In the genomic region with DNA sequence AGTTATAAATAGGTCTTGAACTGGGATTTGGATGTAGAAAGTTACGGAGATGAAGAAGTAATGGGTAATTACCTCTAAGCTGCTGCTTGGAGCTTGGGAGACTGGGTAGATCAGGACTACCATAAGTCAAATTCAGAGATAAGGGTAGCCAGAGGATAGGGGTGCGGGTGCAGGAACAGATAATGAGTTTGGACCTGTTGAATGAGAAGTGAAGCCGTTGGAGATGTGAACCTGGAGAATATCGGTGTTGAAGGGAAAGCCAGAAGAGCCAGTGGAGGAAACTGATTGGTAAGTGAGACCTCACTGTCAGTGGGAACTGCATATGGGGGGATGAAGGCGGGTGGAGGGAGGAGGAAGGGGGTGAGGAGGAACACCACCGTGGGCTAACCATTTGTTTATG, we compare ENCODE assay signal across 8 cellular contexts. TPM values are rescaled to one million over a fixed set of nuclear protein-coding genes. Genes with fewer than 3 reads are reported as not detected.
DNase-seq lines count a peak whose midpoint lies in the region; ATAC-seq and TF ChIP-seq lines count a peak whose summit lies in the region.

No MANE protein-coding gene starts in this region.

- intact Hi-C loops in activated T-helper 2 cell treated with anti-CD3 and anti-CD28 coated beads, Interferon-gamma antibody, Interleukin-2, Interleukin-4, amounts not matched to agents 10 μg/mL and 5 μg/mL and 100 μg/mL, durations not matched to agents 14 hours and 24 hours and 36 hours (cut with micrococcal nuclease) = loop anchor here (2.0 to 5.0 kb wide), 2 partner anchors 26 to 87 kb away; a partner anchor contains a TSS
- intact Hi-C loops in lower leg skin (cut with DNase I; ENCODE audit: low total_unique reads) = no loop called here

- no peaks in the 10 kb centered on the region for H3K27me3 ChIP-seq in kidney epithelial cell (ENCODE audit: control insufficient read depth, insufficient read depth, low read length)
- peaks cover 0 to 7% of the 10 kb centered on the region in 2 donors for H3K27me3 ChIP-seq in tibial nerve

- no peak for TF ChIP-seq EP300 in tibial nerve (IDR thresholded peaks at IDR 0.05)

- TF ChIP-seq POLR2A in tibial nerve (IDR thresholded peaks at IDR 0.05) = no peak
- TF ChIP-seq POLR2A in lower leg skin (IDR thresholded peaks at IDR 0.05) = no peak

- DNase-seq in activated T-cell treated with anti-CD3 and anti-CD28 coated beads, Interleukin-2, amount 50 U/mL, for 4 hours = no peak
- DNase-seq in activated T-cell treated with anti-CD3 and anti-CD28 coated beads for 4 hours (no peak), kidney epithelial cell (ENCODE audit: low read depth) (no peak), tibial nerve (ENCODE audit: low spot score in 2 of 2) (no peak), activated gamma-delta T cell (lab: John Stamatoyannopoulos, UW) (no peak), superior temporal gyrus (ENCODE audit: extremely low spot score) (no peak), lower leg skin (ENCODE audit: low spot score in 2 of 2) (no peak)
- no peak for DNase-seq in activated T-helper 2 cell treated with anti-CD3 and anti-CD28 coated beads, Interferon-gamma antibody, Interleukin-2, Interleukin-4, amounts not matched to agents 10 μg/mL and 5 μg/mL and 100 μg/mL, durations not matched to agents 14 hours and 24 hours and 36 hours (ENCODE audit: low spot score)

- peak overlapping the region; percentile 25 for H3K27ac Mint-ChIP-seq in activated T-helper 2 cell treated with anti-CD3 and anti-CD28 coated beads, Interferon-gamma antibody, Interleukin-2, Interleukin-4, amounts not matched to agents 10 μg/mL and 5 μg/mL and 100 μg/mL, durations not matched to agents 14 hours and 24 hours and 36 hours

- H3K27ac ChIP-seq in tibial nerve = peak overlapping the region in 2 of 4 donors; percentile 82 to 89

- H3K27me3 Mint-ChIP-seq in activated T-cell treated with anti-CD3 and anti-CD28 coated beads, Interleukin-2, amount 50 U/mL, for 4 hours (ENCODE audit: low read depth) = no peaks in the 10 kb centered on the region
- no peaks in the 10 kb centered on the region for H3K27me3 Mint-ChIP-seq in activated T-helper 2 cell treated with anti-CD3 and anti-CD28 coated beads, Interferon-gamma antibody, Interleukin-2, Interleukin-4, amounts not matched to agents 10 μg/mL and 5 μg/mL and 100 μg/mL, durations not matched to agents 14 hours and 24 hours and 36 hours (ENCODE audit: low read depth)

- ATAC-seq in activated T-cell treated with anti-CD3 and anti-CD28 coated beads, Interleukin-2, amount 50 U/mL, for 4 hours = no peak

- H3K36me3 ChIP-seq in kidney epithelial cell (ENCODE audit: control insufficient read depth, insufficient read depth, low read length) = no peaks in the 10 kb centered on the region
- H3K36me3 ChIP-seq in tibial nerve = no peaks in the 10 kb centered on the region

- no peaks in the 10 kb centered on the region for H3K36me3 Mint-ChIP-seq in activated T-cell treated with anti-CD3 and anti-CD28 coated beads, Interleukin-2, amount 50 U/mL, for 4 hours (ENCODE audit: insufficient read depth)
- H3K36me3 Mint-ChIP-seq in activated T-helper 2 cell treated with anti-CD3 and anti-CD28 coated beads, Interferon-gamma antibody, Interleukin-2, Interleukin-4, amounts not matched to agents 10 μg/mL and 5 μg/mL and 100 μg/mL, durations not matched to agents 14 hours and 24 hours and 36 hours (ENCODE audit: low read depth) = no peaks in the 10 kb centered on the region

- TF ChIP-seq CTCF in kidney epithelial cell (IDR thresholded peaks at IDR 0.05; ENCODE audit: insufficient read depth, low read length, poor library complexity, severe bottlenecking) (no peak), tibial nerve (IDR thresholded peaks at IDR 0.05) (no peak), lower leg skin (IDR thresholded peaks at IDR 0.05) (no peak)

- H3K4me1 Mint-ChIP-seq in activated T-cell treated with anti-CD3 and anti-CD28 coated beads, Interleukin-2, amount 50 U/mL, for 4 hours (ENCODE audit: low read depth) = peaks cover 31% of the 10 kb centered on the region
- peaks cover 19% of the 10 kb centered on the region for H3K4me1 Mint-ChIP-seq in activated T-helper 2 cell treated with anti-CD3 and anti-CD28 coated beads, Interferon-gamma antibody, Interleukin-2, Interleukin-4, amounts not matched to agents 10 μg/mL and 5 μg/mL and 100 μg/mL, durations not matched to agents 14 hours and 24 hours and 36 hours (ENCODE audit: low read depth)

- no peaks in the 10 kb centered on the region for H3K9me3 Mint-ChIP-seq in activated T-cell treated with anti-CD3 and anti-CD28 coated beads, Interleukin-2, amount 50 U/mL, for 4 hours
- H3K9me3 Mint-ChIP-seq in activated T-helper 2 cell treated with anti-CD3 and anti-CD28 coated beads, Interferon-gamma antibody, Interleukin-2, Interleukin-4, amounts not matched to agents 10 μg/mL and 5 μg/mL and 100 μg/mL, durations not matched to agents 14 hours and 24 hours and 36 hours = no peaks in the 10 kb centered on the region

- peak overlapping the region; percentile 93 for H3K4me3 Mint-ChIP-seq in activated T-cell treated with anti-CD3 and anti-CD28 coated beads, Interleukin-2, amount 50 U/mL, for 4 hours
- H3K4me3 Mint-ChIP-seq in activated T-helper 2 cell treated with anti-CD3 and anti-CD28 coated beads, Interferon-gamma antibody, Interleukin-2, Interleukin-4, amounts not matched to agents 10 μg/mL and 5 μg/mL and 100 μg/mL, durations not matched to agents 14 hours and 24 hours and 36 hours (ENCODE audit: low read depth) = peak overlapping the region; percentile 94

- H3K4me1 ChIP-seq in tibial nerve = peaks cover 0 to 26% (median 3%) of the 10 kb centered on the region in 4 donors

- no peaks in the 10 kb centered on the region for H3K9me3 ChIP-seq in tibial nerve

- WGBS in tibial nerve, 2 donors = 32 to 37% methylated on average over 6 of the region's 6 CpGs
- 23 to 46% methylated on average over 6 of the region's 6 CpGs for WGBS in lower leg skin, 2 donors

- H3K4me3 ChIP-seq in kidney epithelial cell (ENCODE audit: low read depth, low read length) (peak overlapping the region; percentile 48), tibial nerve (peak overlapping the region; percentile 44 to 65 (median 57)), lower leg skin (ENCODE audit: low read depth, poor library complexity, severe bottlenecking) (no peak overlapping the region)

RNA-seq across cellular contexts. Expression of a gene that starts 0.6 kb away (rescaled TPM):
- 1 to 10 TPM; 3.4 to 6.4 (median 5.2) TPM for total RNA-seq in activated T-cell treated with anti-CD3 and anti-CD28 coated beads, Interleukin-2, amount 50 U/mL, for 4 hours
- total RNA-seq in activated T-helper 2 cell treated with anti-CD3 and anti-CD28 coated beads, Interferon-gamma antibody, Interleukin-2, Interleukin-4, amounts not matched to agents 10 μg/mL and 5 μg/mL and 100 μg/mL, durations not matched to agents 14 hours and 24 hours and 36 hours = 10.6 and 11.6 TPM in 2 replicates
- total RNA-seq in kidney epithelial cell = 3.9 and 4.5 TPM in 2 replicates
- total RNA-seq in tibial nerve = 10 to 100 TPM; 18.9 to 35.4 (median 30.5) TPM
- 10 to 100 TPM; 17.7 to 29.9 (median 23.3) TPM for total RNA-seq in lower leg skin

RNA-seq across cellular contexts. Expression of a gene that starts 11.5 kb away (rescaled TPM):
- total RNA-seq in activated T-cell treated with anti-CD3 and anti-CD28 coated beads, Interleukin-2, amount 50 U/mL, for 4 hours = 10 to 100 TPM in 1 of 3 donors, 1 to 10 TPM in 2; 6.0 to 11.3 (median 6.6) TPM
- total RNA-seq in activated T-helper 2 cell treated with anti-CD3 and anti-CD28 coated beads, Interferon-gamma antibody, Interleukin-2, Interleukin-4, amounts not matched to agents 10 μg/mL and 5 μg/mL and 100 μg/mL, durations not matched to agents 14 hours and 24 hours and 36 hours = 22.7 and 26.3 TPM in 2 replicates
- total RNA-seq in kidney epithelial cell = not detected in 2 replicates
- not detected for total RNA-seq in tibial nerve
- 1 to 10 TPM in 1 of 4 donors, not detected in 3; 1.9 TPM for total RNA-seq in lower leg skin

RNA-seq across cellular contexts. Expression of a gene that starts 16.3 kb away (rescaled TPM):
- total RNA-seq in activated T-cell treated with anti-CD3 and anti-CD28 coated beads, Interleukin-2, amount 50 U/mL, for 4 hours = 100 to 1,000 TPM; 214 to 305 (median 276) TPM
- 358 and 366 TPM in 2 replicates for total RNA-seq in activated T-helper 2 cell treated with anti-CD3 and anti-CD28 coated beads, Interferon-gamma antibody, Interleukin-2, Interleukin-4, amounts not matched to agents 10 μg/mL and 5 μg/mL and 100 μg/mL, durations not matched to agents 14 hours and 24 hours and 36 hours
- total RNA-seq in kidney epithelial cell (0.08 TPM in 1 of 2 replicates, not detected in the other), tibial nerve (10 to 100 TPM in 1 of 4 donors, 1 to 10 TPM in 3; 4.6 to 12.2 (median 5.5) TPM), lower leg skin (10 to 100 TPM in 2 of 4 donors, 1 to 10 TPM in 2; 7.0 to 19.8 (median 10.6) TPM)

RNA-seq across cellular contexts. Expression of a gene that starts 23.4 kb away (rescaled TPM):
- 10 to 100 TPM; 33.7 to 43.9 (median 39.8) TPM for total RNA-seq in activated T-cell treated with anti-CD3 and anti-CD28 coated beads, Interleukin-2, amount 50 U/mL, for 4 hours
- 71.1 and 71.3 TPM in 2 replicates for total RNA-seq in activated T-helper 2 cell treated with anti-CD3 and anti-CD28 coated beads, Interferon-gamma antibody, Interleukin-2, Interleukin-4, amounts not matched to agents 10 μg/mL and 5 μg/mL and 100 μg/mL, durations not matched to agents 14 hours and 24 hours and 36 hours
- total RNA-seq in kidney epithelial cell (20.3 and 25.3 TPM in 2 replicates), tibial nerve (10 to 100 TPM; 30.8 to 65.8 (median 48.3) TPM), lower leg skin (10 to 100 TPM; 27.3 to 42.9 (median 31.7) TPM)

RNA-seq across cellular contexts. Expression of a gene that starts 26.9 kb away (rescaled TPM):
- 10 to 100 TPM; 55.9 to 62.7 (median 58.4) TPM for total RNA-seq in activated T-cell treated with anti-CD3 and anti-CD28 coated beads, Interleukin-2, amount 50 U/mL, for 4 hours
- 49.9 and 50.1 TPM in 2 replicates for total RNA-seq in activated T-helper 2 cell treated with anti-CD3 and anti-CD28 coated beads, Interferon-gamma antibody, Interleukin-2, Interleukin-4, amounts not matched to agents 10 μg/mL and 5 μg/mL and 100 μg/mL, durations not matched to agents 14 hours and 24 hours and 36 hours
- total RNA-seq in kidney epithelial cell (76.2 and 95.8 TPM in 2 replicates), tibial nerve (10 to 100 TPM; 41.6 to 52.2 (median 43.1) TPM), lower leg skin (100 to 1,000 TPM in 1 of 4 donors, 10 to 100 TPM in 3; 55.0 to 102 (median 70.4) TPM)

Comparison
In these comparisons a context has a peak if more than half of its experiments do, and no peak if none do; other contexts are left out.
1. RNA of a gene that starts 16.3 kb away (total RNA-seq): 358 to 366 TPM in activated T-helper 2 cell treated with anti-CD3 and anti-CD28 coated beads, Interferon-gamma antibody, Interleukin-2, Interleukin-4, amounts not matched to agents 10 μg/mL and 5 μg/mL and 100 μg/mL, durations not matched to agents 14 hours and 24 hours and 36 hours and 214 to 305 TPM in activated T-cell treated with anti-CD3 and anti-CD28 coated beads, Interleukin-2, amount 50 U/mL, for 4 hours; 7.0 to 19.8 TPM in lower leg skin, 4.6 to 12.2 TPM in tibial nerve and 0.08 TPM in kidney epithelial cell; every median in the first group is over 10 times any median in the second.